Comparison of ENCODE assay signal across 34 cellular contexts in the genomic region with DNA sequence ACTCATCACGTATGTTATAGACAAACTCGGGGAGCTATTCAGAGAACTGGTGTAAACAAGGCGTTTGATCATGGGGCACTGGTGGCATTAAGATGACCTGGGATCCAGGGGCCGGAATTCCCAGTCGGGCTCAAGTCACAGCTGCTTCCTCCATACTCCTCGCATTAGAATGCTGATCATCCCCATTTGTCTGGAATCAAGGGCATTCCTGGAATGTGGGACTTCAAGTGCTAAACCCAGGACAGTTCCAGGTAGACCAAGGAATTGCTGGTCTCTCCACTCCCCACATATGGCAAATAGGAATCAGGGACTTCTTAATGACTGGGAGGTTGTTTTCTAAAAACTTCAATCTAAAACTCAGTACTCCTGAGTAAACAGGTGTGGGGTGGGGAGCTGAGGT.
"Had no signal": no experiment of that assay in that cellular context is flagged by ENCODE, and none has a peak within 500 bp of the region (broad histone marks: within the 10 kb centered on the region; RNA-seq: fewer than 3 reads in every experiment).

No MANE protein-coding gene starts in this region.

- DNase-seq: activated CD4-positive, alpha-beta memory T cell treated with anti-CD3 and anti-CD28 coated beads for 36 hours; activated CD4-positive, alpha-beta T cell treated with anti-CD3 and anti-CD28 coated beads for 36 hours; activated CD4-positive, alpha-beta T cell treated with anti-CD3 and anti-CD28 coated beads, Interleukin-2, amount 10 ng/mL, durations not matched to agents 24 days and 14 days; activated CD4-positive, CD25-positive, alpha-beta regulatory T cell; activated CD4-positive, CD25-positive, alpha-beta regulatory T cell treated with anti-CD3 and anti-CD28 coated beads, Interleukin-2, amount 50 U/mL, for 72 hours; activated CD8-positive, alpha-beta memory T cell treated with anti-CD3 and anti-CD28 coated beads, Interleukin-2, amount 10 ng/mL, durations not matched to agents 7 days and 5 days; activated CD8-positive, alpha-beta memory T cell treated with anti-CD3 and anti-CD28 coated beads, Interleukin-2, amount 50 U/mL, for 4 hours; activated CD8-positive, alpha-beta T cell treated with anti-CD3 and anti-CD28 coated beads, Interleukin-2, amount 10 ng/mL, durations not matched to agents 7 days and 5 days; activated effector memory CD4-positive, alpha-beta T cell treated with anti-CD3 and anti-CD28 coated beads, Interleukin-2, amount 50 U/mL, for 16 hours; activated naive CD4-positive, alpha-beta T cell treated with anti-CD3 and anti-CD28 coated beads for 36 hours; activated naive CD8-positive, alpha-beta T cell treated with anti-CD3 and anti-CD28 coated beads for 36 hours; activated naive CD8-positive, alpha-beta T cell treated with anti-CD3 and anti-CD28 coated beads, Interleukin-2, amount 50 U/mL, for 24 hours; activated T-cell treated with anti-CD3 and anti-CD28 coated beads, Interleukin-2, amount 50 U/mL, for 1 hour; activated T-cell treated with anti-CD3 and anti-CD28 coated beads, Interleukin-2, amount 50 U/mL, for 48 hours; adrenal gland; amygdala; aorta; body of pancreas; caudate nucleus; cerebellar nuclear complex; colonic mucosa; effector CD8-positive, alpha-beta T cell; foreskin fibroblast; glutamatergic neuron; heart left ventricle; T-helper 1 cell; T-helper 17 cell; T1000; WERI-Rb-1 had no signal

- H3K36me3 ChIP-seq: adrenal gland, colonic mucosa, heart left ventricle, WERI-Rb-1 had no signal

- H3K4me1 Mint-ChIP-seq: activated CD4-positive, alpha-beta T cell treated with anti-CD3 and anti-CD28 coated beads for 36 hours; activated CD4-positive, alpha-beta T cell treated with anti-CD3 and anti-CD28 coated beads, Interleukin-2, amount 10 ng/mL, durations not matched to agents 24 days and 14 days; activated CD8-positive, alpha-beta memory T cell treated with anti-CD3 and anti-CD28 coated beads, Interleukin-2, amount 10 ng/mL, durations not matched to agents 7 days and 5 days; activated naive CD4-positive, alpha-beta T cell treated with anti-CD3 and anti-CD28 coated beads, Interleukin-2, amount 50 U/mL, for 24 hours; activated naive CD8-positive, alpha-beta T cell treated with anti-CD3 and anti-CD28 coated beads for 36 hours; activated naive CD8-positive, alpha-beta T cell treated with anti-CD3 and anti-CD28 coated beads, Interleukin-2, amount 50 U/mL, for 24 hours; T-helper 17 cell had no signal

- H3K4me3 ChIP-seq: adrenal gland, body of pancreas, colonic mucosa, heart left ventricle had no signal

- H3K27me3 ChIP-seq: adrenal gland, body of pancreas, colonic mucosa, heart left ventricle had no signal

- H3K4me1 ChIP-seq: adrenal gland, body of pancreas, colonic mucosa, heart left ventricle had no signal

- H3K27ac ChIP-seq: adrenal gland, body of pancreas, colonic mucosa, heart left ventricle, WERI-Rb-1 had no signal

- H3K9me3 Mint-ChIP-seq: activated CD4-positive, alpha-beta T cell treated with anti-CD3 and anti-CD28 coated beads, Interleukin-2, amount 10 ng/mL, durations not matched to agents 24 days and 14 days; activated naive CD4-positive, alpha-beta T cell treated with anti-CD3 and anti-CD28 coated beads, Interleukin-2, amount 50 U/mL, for 24 hours; activated naive CD8-positive, alpha-beta T cell treated with anti-CD3 and anti-CD28 coated beads for 36 hours; activated T-helper 1 cell treated with anti-CD3 and anti-CD28 coated beads, Interleukin-12 subunit alpha, Interleukin-12 subunit beta, Interleukin-2, Interleukin-4 antibody, amounts not matched to agents 30 ng/mL and 10 ng/mL and 1 ng/mL, durations not matched to agents 14 hours and 24 hours and 36 hours; activated T-helper 2 cell treated with anti-CD3 and anti-CD28 coated beads, Interferon-gamma antibody, Interleukin-2, Interleukin-4, amounts not matched to agents 10 μg/mL and 5 μg/mL and 100 μg/mL, durations not matched to agents 14 hours and 24 hours and 36 hours; T-helper 2 cell treated with Interferon-gamma antibody and Interleukin-4, amounts not matched to agents 5 μg/mL and 100 μg/mL, for 36 hours had no signal

- H3K4me3 Mint-ChIP-seq: activated CD4-positive, alpha-beta memory T cell treated with anti-CD3 and anti-CD28 coated beads for 36 hours; activated CD4-positive, alpha-beta T cell treated with anti-CD3 and anti-CD28 coated beads for 36 hours; activated CD4-positive, alpha-beta T cell treated with anti-CD3 and anti-CD28 coated beads, Interleukin-2, amount 10 ng/mL, durations not matched to agents 24 days and 14 days; activated CD8-positive, alpha-beta memory T cell treated with anti-CD3 and anti-CD28 coated beads, Interleukin-2, amount 10 ng/mL, durations not matched to agents 7 days and 5 days; activated CD8-positive, alpha-beta T cell treated with anti-CD3 and anti-CD28 coated beads, Interleukin-2, amount 10 ng/mL, durations not matched to agents 7 days and 5 days; activated naive CD4-positive, alpha-beta T cell treated with anti-CD3 and anti-CD28 coated beads for 36 hours; activated naive CD4-positive, alpha-beta T cell treated with anti-CD3 and anti-CD28 coated beads, Interleukin-2, amount 50 U/mL, for 24 hours; activated naive CD8-positive, alpha-beta T cell treated with anti-CD3 and anti-CD28 coated beads for 36 hours; activated naive CD8-positive, alpha-beta T cell treated with anti-CD3 and anti-CD28 coated beads, Interleukin-2, amount 50 U/mL, for 24 hours; activated T-helper 1 cell treated with anti-CD3 and anti-CD28 coated beads, Interleukin-12 subunit alpha, Interleukin-12 subunit beta, Interleukin-2, Interleukin-4 antibody, amounts not matched to agents 30 ng/mL and 10 ng/mL and 1 ng/mL, durations not matched to agents 14 hours and 24 hours and 36 hours; T-helper 17 cell; T-helper 2 cell treated with Interferon-gamma antibody and Interleukin-4, amounts not matched to agents 5 μg/mL and 100 μg/mL, for 36 hours had no signal

- H3K27ac Mint-ChIP-seq: activated CD4-positive, alpha-beta memory T cell treated with anti-CD3 and anti-CD28 coated beads for 36 hours; activated CD4-positive, alpha-beta T cell treated with anti-CD3 and anti-CD28 coated beads for 36 hours; activated CD4-positive, alpha-beta T cell treated with anti-CD3 and anti-CD28 coated beads, Interleukin-2, amount 10 ng/mL, durations not matched to agents 24 days and 14 days; activated CD8-positive, alpha-beta memory T cell treated with anti-CD3 and anti-CD28 coated beads, Interleukin-2, amount 10 ng/mL, durations not matched to agents 7 days and 5 days; activated CD8-positive, alpha-beta T cell treated with anti-CD3 and anti-CD28 coated beads, Interleukin-2, amount 10 ng/mL, durations not matched to agents 7 days and 5 days; activated naive CD4-positive, alpha-beta T cell treated with anti-CD3 and anti-CD28 coated beads for 36 hours; activated naive CD4-positive, alpha-beta T cell treated with anti-CD3 and anti-CD28 coated beads, Interleukin-2, amount 50 U/mL, for 24 hours; activated naive CD8-positive, alpha-beta T cell treated with anti-CD3 and anti-CD28 coated beads for 36 hours; activated naive CD8-positive, alpha-beta T cell treated with anti-CD3 and anti-CD28 coated beads, Interleukin-2, amount 50 U/mL, for 24 hours; activated T-helper 1 cell treated with anti-CD3 and anti-CD28 coated beads, Interleukin-12 subunit alpha, Interleukin-12 subunit beta, Interleukin-2, Interleukin-4 antibody, amounts not matched to agents 30 ng/mL and 10 ng/mL and 1 ng/mL, durations not matched to agents 14 hours and 24 hours and 36 hours; activated T-helper 2 cell treated with anti-CD3 and anti-CD28 coated beads, Interferon-gamma antibody, Interleukin-2, Interleukin-4, amounts not matched to agents 10 μg/mL and 5 μg/mL and 100 μg/mL, durations not matched to agents 14 hours and 24 hours and 36 hours; T-helper 17 cell; T-helper 2 cell treated with Interferon-gamma antibody and Interleukin-4, amounts not matched to agents 5 μg/mL and 100 μg/mL, for 36 hours had no signal

- ATAC-seq: activated CD4-positive, alpha-beta T cell treated with anti-CD3 and anti-CD28 coated beads for 36 hours; activated CD8-positive, alpha-beta memory T cell treated with anti-CD3 and anti-CD28 coated beads, Interleukin-2, amount 10 ng/mL, durations not matched to agents 7 days and 5 days; activated CD8-positive, alpha-beta T cell treated with anti-CD3 and anti-CD28 coated beads, Interleukin-2, amount 10 ng/mL, durations not matched to agents 7 days and 5 days; activated naive CD8-positive, alpha-beta T cell treated with anti-CD3 and anti-CD28 coated beads, Interleukin-2, amount 50 U/mL, for 24 hours; body of pancreas; esophagus mucosa; heart left ventricle; T-helper 17 cell had no signal

- H3K27me3 Mint-ChIP-seq: activated CD4-positive, alpha-beta memory T cell treated with anti-CD3 and anti-CD28 coated beads for 36 hours; activated CD4-positive, alpha-beta T cell treated with anti-CD3 and anti-CD28 coated beads, Interleukin-2, amount 10 ng/mL, durations not matched to agents 24 days and 14 days; activated CD8-positive, alpha-beta memory T cell treated with anti-CD3 and anti-CD28 coated beads, Interleukin-2, amount 10 ng/mL, durations not matched to agents 7 days and 5 days; activated naive CD4-positive, alpha-beta T cell treated with anti-CD3 and anti-CD28 coated beads, Interleukin-2, amount 50 U/mL, for 24 hours; activated naive CD8-positive, alpha-beta T cell treated with anti-CD3 and anti-CD28 coated beads, Interleukin-2, amount 50 U/mL, for 24 hours; T-helper 17 cell had no signal

- H3K36me3 Mint-ChIP-seq: activated CD4-positive, alpha-beta memory T cell treated with anti-CD3 and anti-CD28 coated beads for 36 hours; activated CD8-positive, alpha-beta memory T cell treated with anti-CD3 and anti-CD28 coated beads, Interleukin-2, amount 10 ng/mL, durations not matched to agents 7 days and 5 days; activated naive CD4-positive, alpha-beta T cell treated with anti-CD3 and anti-CD28 coated beads, Interleukin-2, amount 50 U/mL, for 24 hours; activated naive CD8-positive, alpha-beta T cell treated with anti-CD3 and anti-CD28 coated beads for 36 hours had no signal

- H3K9me3 ChIP-seq: adrenal gland, body of pancreas, colonic mucosa, heart left ventricle had no signal
